In the genomic region with DNA sequence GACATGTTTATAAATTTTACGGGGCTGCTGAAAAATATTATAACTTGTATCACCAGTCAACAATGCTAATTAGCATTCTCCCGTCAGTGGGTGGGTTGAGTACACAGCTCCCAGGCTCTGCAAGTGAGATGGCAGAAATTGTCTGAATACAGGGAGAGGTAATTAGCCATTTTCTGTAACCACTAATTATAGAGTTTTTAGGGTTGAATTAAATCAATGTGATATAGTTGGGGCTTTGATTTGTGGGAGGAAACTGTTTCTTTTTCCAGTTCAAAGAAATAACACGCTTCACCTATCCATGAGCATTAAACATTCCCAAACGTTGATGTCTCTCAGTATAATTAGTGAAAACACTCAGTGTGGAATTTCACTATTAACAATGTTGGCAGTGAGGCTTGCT, we compare ENCODE assay signal across 9 cellular contexts. TPM values are rescaled to one million over a fixed set of nuclear protein-coding genes. Genes with fewer than 3 reads are reported as not detected.
DNase-seq lines count a peak whose midpoint lies in the region; ATAC-seq and TF ChIP-seq lines count a peak whose summit lies in the region.
"Had no signal": no experiment of that assay in that cellular context is flagged by ENCODE, and none has a peak within 500 bp of the region (broad histone marks: within the 10 kb centered on the region; RNA-seq: fewer than 3 reads in every experiment).

No MANE protein-coding gene starts in this region.

- H3K27ac Mint-ChIP-seq in natural killer cell treated with Interleukin-12 subunit alpha and Interleukin-12 subunit beta and Interleukin-15 and Interleukin-18, amount 100 ng/mL, for 72 hours, result peak overlapping the region in 1 of 2 donors; percentile 34

- H3K27ac ChIP-seq in BLaER1 (no peak overlapping the region), KOPT-K1 (ENCODE audit: low read depth, low read length, poor library complexity, severe bottlenecking) (peak overlapping the region; percentile 84), colonic mucosa (peak overlapping the region; percentile 84)

- H3K27me3 Mint-ChIP-seq in natural killer cell treated with Interleukin-12 subunit alpha and Interleukin-12 subunit beta and Interleukin-15 and Interleukin-18, amount 100 ng/mL, for 72 hours, result peaks cover 0 to 6% of the 10 kb centered on the region in 2 donors

- H3K4me2 ChIP-seq in BLaER1, result peak overlapping the region; percentile 85

- peaks cover 44% of the 10 kb centered on the region for H4K20me1 ChIP-seq in BLaER1

- no peaks in the 10 kb centered on the region for H3K36me3 ChIP-seq in BLaER1
- H3K36me3 ChIP-seq in KOPT-K1 (ENCODE audit: insufficient read depth, low read length), result no peaks in the 10 kb centered on the region
- no peaks in the 10 kb centered on the region for H3K36me3 ChIP-seq in colonic mucosa

- no peak for TF ChIP-seq CTCF in colonic mucosa (IDR thresholded peaks at IDR 0.05)

- no peak for ATAC-seq in natural killer cell treated with Interleukin-12 subunit alpha and Interleukin-12 subunit beta and Interleukin-15 and Interleukin-18, amount 100 ng/mL, for 72 hours
- ATAC-seq in GM18517 (IDR thresholded peaks at IDR 0.05; ENCODE audit: unreplicated experiment) (no peak), GM19395 (IDR thresholded peaks at IDR 0.05; ENCODE audit: unreplicated experiment) (no peak)

- no peaks in the 10 kb centered on the region for H3K27me3 ChIP-seq in BLaER1
- no peaks in the 10 kb centered on the region for H3K27me3 ChIP-seq in colonic mucosa

- H3K9me3 ChIP-seq in BLaER1 (peaks cover 14% of the 10 kb centered on the region), KOPT-K1 (ENCODE audit: insufficient read depth, low read length, poor library complexity, severe bottlenecking) (peaks cover 13% of the 10 kb centered on the region), colonic mucosa (no peaks in the 10 kb centered on the region)

- intact Hi-C loops in colonic mucosa (cut with DNase I), result no loop called here

- peaks cover 13% of the 10 kb centered on the region for H3K36me3 Mint-ChIP-seq in natural killer cell treated with Interleukin-12 subunit alpha and Interleukin-12 subunit beta and Interleukin-15 and Interleukin-18, amount 100 ng/mL, for 72 hours

- H3K4me3 ChIP-seq in BLaER1, result peak overlapping the region; percentile 84
- H3K4me3 ChIP-seq in colonic mucosa, result peak overlapping the region; percentile 91

- DNase-seq in colonic mucosa, result no peak
- DNase-seq in natural killer cell treated with Interleukin-12 subunit alpha and Interleukin-12 subunit beta and Interleukin-15 and Interleukin-18, amount 100 ng/mL, for 72 hours (ENCODE audit: low spot score), result no peak
- DNase-seq in 8988T, result no peak
- DNase-seq in activated CD4-positive, alpha-beta T cell treated with anti-CD3 and anti-CD28 coated beads, Interleukin-2, amount 50 U/mL, for 48 hours, result no peak
- DNase-seq: stimulated activated CD4-positive, alpha-beta T cell treated with anti-CD3 and anti-CD28 coated beads, Interleukin-1b, Interleukin-23, amount 100 ng/mL, for 48 hours had no signal

- H3K9me3 Mint-ChIP-seq in natural killer cell treated with Interleukin-12 subunit alpha and Interleukin-12 subunit beta and Interleukin-15 and Interleukin-18, amount 100 ng/mL, for 72 hours, result peaks cover 8% of the 10 kb centered on the region

- H3K4me3 Mint-ChIP-seq in natural killer cell treated with Interleukin-12 subunit alpha and Interleukin-12 subunit beta and Interleukin-15 and Interleukin-18, amount 100 ng/mL, for 72 hours, result peak overlapping the region; percentile 86

- H3K4me1 ChIP-seq in BLaER1 (peaks cover 25% of the 10 kb centered on the region), colonic mucosa (peaks cover 13% of the 10 kb centered on the region)

- H3K4me1 Mint-ChIP-seq in natural killer cell treated with Interleukin-12 subunit alpha and Interleukin-12 subunit beta and Interleukin-15 and Interleukin-18, amount 100 ng/mL, for 72 hours (ENCODE audit: low read depth in 2 of 2), result peaks cover 10 to 15% of the 10 kb centered on the region in 2 donors

- peak overlapping the region; percentile 82 for H3K9ac ChIP-seq in BLaER1
- peak overlapping the region; percentile 74 to 89 for H3K9ac ChIP-seq in colonic mucosa (ENCODE audit: low read depth in 2 of 2, low read length in 2 of 2)

RNA-seq across cellular contexts. Expression of a gene that starts 1.4 kb away (rescaled TPM):
- 10 to 100 TPM; 14.7 to 23.8 TPM for total RNA-seq in colonic mucosa
- 1 to 10 TPM; 6.5 to 7.3 TPM for total RNA-seq in natural killer cell treated with Interleukin-12 subunit alpha and Interleukin-12 subunit beta and Interleukin-15 and Interleukin-18, amount 100 ng/mL, for 72 hours
